ENCODE assay signal across 12 cellular contexts in genomic region chr10:60942134-60942533, GRCh38. TPM values are rescaled to one million over a fixed set of nuclear protein-coding genes. Genes with fewer than 3 reads are reported as not detected.
A peak's percentile ranks its signal among the peaks of the same experiment; 100 is the strongest.
DNase-seq lines count a peak whose midpoint lies in the region; ATAC-seq, FAIRE-seq and TF ChIP-seq lines count a peak whose summit lies in the region.
"Had no signal": no experiment of that assay in that cellular context is flagged by ENCODE, and none has a peak within 500 bp of the region (broad histone marks: within the 10 kb centered on the region; RNA-seq: fewer than 3 reads in every experiment).

No MANE protein-coding gene starts in this region.

- H3K9me3 ChIP-seq in left ventricle myocardium inferior (replicated peaks) (no peaks in the 10 kb centered on the region), osteoblast (ENCODE audit: low read depth, low read length) (no peaks in the 10 kb centered on the region), uterus (no peaks in the 10 kb centered on the region)

- H3K27ac Mint-ChIP-seq in Calu3 (ENCODE audit: unreplicated experiment) = no peak overlapping the region

- no peak overlapping the region for H3K4me3 Mint-ChIP-seq in Calu3 (ENCODE audit: low read depth, unreplicated experiment)

- TF ChIP-seq CTCF in left ventricle myocardium inferior (IDR thresholded peaks at IDR 0.05; ENCODE audit: borderline replicate concordance) = no peak
- TF ChIP-seq CTCF in osteoblast (IDR thresholded peaks at IDR 0.05; ENCODE audit: extremely low read depth, low read depth, low read length) = no peak
- no peak for TF ChIP-seq CTCF in uterus (IDR thresholded peaks at IDR 0.05)
- no peak for TF ChIP-seq CTCF in Calu3 (IDR thresholded peaks at IDR 0.05; ENCODE audit: unreplicated experiment)

- H3K4me1 ChIP-seq in left ventricle myocardium inferior (peaks cover 72% of the 10 kb centered on the region), osteoblast (ENCODE audit: insufficient read depth, low read length) (peaks cover 16% of the 10 kb centered on the region), uterus (no peaks in the 10 kb centered on the region)

- no TSS peak for BruUV-seq in Calu3 (replicated peaks; lab: Mats Ljungman, UMichigan)

- H3K27ac ChIP-seq in left ventricle myocardium inferior (replicated peaks) (peak overlapping the region; percentile 99), osteoblast (ENCODE audit: low read depth, low read length) (no peak overlapping the region), uterus (peak overlapping the region; percentile 96 to 97)

- TF ChIP-seq POLR2A in uterus (IDR thresholded peaks at IDR 0.05) = no peak

- no peaks in the 10 kb centered on the region for H4K20me1 ChIP-seq in osteoblast (ENCODE audit: insufficient read depth, low read length)

- CTCF ChIA-PET in Calu3 (lab: Charles Lee) = no interaction called here

- no peaks in the 10 kb centered on the region for H3K9me3 Mint-ChIP-seq in Calu3 (ENCODE audit: low read depth, unreplicated experiment)
- H3K9me3 Mint-ChIP-seq: dendritic cell treated with granulocyte-macrophage colony-stimulating factor and Interleukin-4, amounts not matched to agents 40 ng/mL and 50 ng/mL, for 4 days had no signal

- H3K4me3 ChIP-seq in left ventricle myocardium inferior (peak overlapping the region; percentile 94), osteoblast (ENCODE audit: insufficient read depth, low read length) (peak overlapping the region; percentile 86), uterus (peak overlapping the region; percentile 63 to 87)

- H3K27me3 ChIP-seq in left ventricle myocardium inferior (ENCODE audit: low read depth) = no peaks in the 10 kb centered on the region
- no peaks in the 10 kb centered on the region for H3K27me3 ChIP-seq in osteoblast (ENCODE audit: insufficient read depth, low read length)
- no peaks in the 10 kb centered on the region for H3K27me3 ChIP-seq in uterus

- H3K79me2 ChIP-seq in osteoblast (ENCODE audit: insufficient read depth, low read length) = peaks cover 23% of the 10 kb centered on the region

- intact Hi-C loops in left ventricle myocardium inferior (cut with micrococcal nuclease) = loop anchor here (10.0 kb wide), 1 partner anchor 1003 kb away; no protein-coding TSS in a partner anchor
- intact Hi-C loops in left cardiac atrium (cut with DNase I) = loop anchor here (5.0 to 10.0 kb wide), 2 partner anchors 40 to 57 kb away; no protein-coding TSS in a partner anchor
- intact Hi-C loops in uterus (cut with DNase I; ENCODE audit: low total_unique reads) = no loop called here
- intact Hi-C loops in Calu3 (cut with micrococcal nuclease; ENCODE audit: unreplicated experiment) = loop anchor here (5.0 kb wide), 1 partner anchor 60 kb away; no protein-coding TSS in a partner anchor

- H3K36me3 Mint-ChIP-seq in Calu3 (ENCODE audit: insufficient read depth, unreplicated experiment) = peaks cover 24% of the 10 kb centered on the region

- DNase-seq in left ventricle myocardium inferior (no peak), left cardiac atrium (no peak), osteoblast (ENCODE audit: insufficient read length, low spot score, missing footprints) (no peak), uterus (no peak), Calu3 (no peak)
- DNase-seq in activated CD4-positive, alpha-beta T cell treated with anti-CD3 and anti-CD28 coated beads, Interleukin-2, amount 50 U/mL, for 1 hour = no peak
- DNase-seq: activated CD4-positive, alpha-beta T cell treated with anti-CD3 and anti-CD28 coated beads, Interleukin-2, amount 50 U/mL, for 4 hours; NCI-H1417 treated with DMSO at 0.1 percent for 48 hours; SW 1271 had no signal

- ATAC-seq in left cardiac atrium (no peak), HG03039 (IDR thresholded peaks at IDR 0.05; ENCODE audit: unreplicated experiment) (no peak)

- peak; percentile 61 for FAIRE-seq in endometrium (lab: Jason Lieb, UNC)

- peaks cover 25% of the 10 kb centered on the region for H3K4me1 Mint-ChIP-seq in Calu3 (ENCODE audit: low read depth, unreplicated experiment)

- H3K36me3 ChIP-seq in left ventricle myocardium inferior (no peaks in the 10 kb centered on the region), osteoblast (ENCODE audit: insufficient read depth, low read length) (no peaks in the 10 kb centered on the region), uterus (no peaks in the 10 kb centered on the region)

- H3K4me2 ChIP-seq in osteoblast (ENCODE audit: insufficient read depth, low read length) = peak overlapping the region; percentile 86

- no peak overlapping the region for H2AFZ ChIP-seq in osteoblast (ENCODE audit: low read length)

- H3K27me3 Mint-ChIP-seq in Calu3 (ENCODE audit: unreplicated experiment) = no peaks in the 10 kb centered on the region

RNA-seq across cellular contexts. Expression of gene RHOBTB1, which starts 1.9 kb away (rescaled TPM):
- total RNA-seq in left ventricle myocardium inferior (16.6 TPM), left cardiac atrium (10 to 100 TPM in 1 of 2 donors, 1 to 10 TPM in 1; 9.5 to 14.1 TPM), osteoblast (32.9 and 38.0 TPM in 2 replicates), uterus (10 to 100 TPM in 3 of 4 donors, 1 to 10 TPM in 1; 6.9 to 67.5 (median 13.8) TPM), Calu3 (2022) (9.8 and 10.2 TPM in 2 replicates)
